In genomic region chr9:30774326-30774725, GRCh38 we compare ENCODE assay signal across 19 cellular contexts.
DNase-seq lines count a peak whose midpoint lies in the region; ATAC-seq and TF ChIP-seq lines count a peak whose summit lies in the region.
"Had no signal": no experiment of that assay in that cellular context is flagged by ENCODE, and none has a peak within 500 bp of the region (broad histone marks: within the 10 kb centered on the region; RNA-seq: fewer than 3 reads in every experiment).

No MANE protein-coding gene starts in this region.

- no peaks in the 10 kb centered on the region; the same call in 1 of the 2 replicates for H3K9me2 ChIP-seq in OCI-LY1 (ENCODE audit: low read depth, low read length)
- H3K9me2 ChIP-seq in hepatocyte (replicated peaks; ENCODE audit: insufficient read depth): no peaks in the 10 kb centered on the region

- peak; percentile 46 for TF ChIP-seq CTCF in OCI-LY1 (IDR thresholded peaks at IDR 0.05; ENCODE audit: low read length)
- peak; percentile 3 for TF ChIP-seq CTCF in hepatocyte (IDR thresholded peaks at IDR 0.05; ENCODE audit: poor library complexity)
- TF ChIP-seq CTCF in spleen (IDR thresholded peaks at IDR 0.05 in 8 of 11, conservative IDR thresholded peaks at IDR 0.05 in 3 of 11): no peak

- no peak for TF ChIP-seq POLR2A in spleen (IDR thresholded peaks at IDR 0.05)

- intact Hi-C loops in cardiac septum (cut with DNase I): no loop called here
- intact Hi-C loops in left cardiac atrium (cut with DNase I): no loop called here
- intact Hi-C loops in spleen (cut with DNase I; ENCODE audit: low total_unique reads): no loop called here

- DNase-seq in cardiac septum (ENCODE audit: low spot score): peak; percentile 53
- no peak for DNase-seq in left cardiac atrium
- no peak for DNase-seq in hepatocyte (ENCODE audit: low spot score)
- DNase-seq in spleen: peak; percentile 58
- DNase-seq in activated naive CD4-positive, alpha-beta T cell treated with Interleukin-2 at 50 U/mL for 16 hours: no peak
- no peak for DNase-seq in GF-D8 (lab: John Stamatoyannopoulos, UW)
- DNase-seq: activated CD8-positive, alpha-beta memory T cell treated with anti-CD3 and anti-CD28 coated beads for 24 hours; activated effector memory CD4-positive, alpha-beta T cell treated with anti-CD3 and anti-CD28 coated beads, Interleukin-2, amount 50 U/mL, for 16 hours; gastrocnemius medialis; left colon; naive thymus-derived CD4-positive, alpha-beta T cell; NCI-H1105; NCI-H345; retina; stimulated activated CD4-positive, alpha-beta T cell treated with anti-CD3 and anti-CD28 coated beads, Interleukin-4, amount 100 ng/mL, for 1 hour; trophoblast cell had no signal

- WGBS in hepatocyte (ENCODE audit: low lambda C conversion rate, missing lambda C conversion rate): 73% methylated on average over 17 of the region's 17 CpGs
- 66 to 74% (median 73%) methylated on average over 17 of the region's 17 CpGs for WGBS in spleen, 5 donors

- H3K4me1 ChIP-seq in OCI-LY1 (ENCODE audit: insufficient read depth, low read length, severe bottlenecking) (no peaks in the 10 kb centered on the region), hepatocyte (ENCODE audit: insufficient read depth) (no peaks in the 10 kb centered on the region), spleen (no peaks in the 10 kb centered on the region)
- H3K4me1 ChIP-seq: gastrocnemius medialis had no signal

- H3K36me3 ChIP-seq in OCI-LY1 (ENCODE audit: insufficient read depth, low read length) (no peaks in the 10 kb centered on the region), hepatocyte (replicated peaks; ENCODE audit: insufficient read depth, low read depth) (no peaks in the 10 kb centered on the region), spleen (no peaks in the 10 kb centered on the region)
- H3K36me3 ChIP-seq: gastrocnemius medialis had no signal

- H4K20me1 ChIP-seq in OCI-LY1 (ENCODE audit: insufficient read depth, low read length) (no peaks in the 10 kb centered on the region), hepatocyte (ENCODE audit: insufficient read depth, poor library complexity, severe bottlenecking) (no peaks in the 10 kb centered on the region)

- H3K27me3 ChIP-seq in OCI-LY1 (ENCODE audit: insufficient read depth, low read length) (no peaks in the 10 kb centered on the region), hepatocyte (no peaks in the 10 kb centered on the region), spleen (replicated peaks in 1 of 7) (no peaks in the 10 kb centered on the region)
- H3K27me3 ChIP-seq: gastrocnemius medialis had no signal

- H2AFZ ChIP-seq in OCI-LY1 (ENCODE audit: low read length) (no peak overlapping the region), hepatocyte (no peak overlapping the region)

- H3K9me3 ChIP-seq in OCI-LY1 (ENCODE audit: low read length) (no peaks in the 10 kb centered on the region), hepatocyte (ENCODE audit: low read depth) (no peaks in the 10 kb centered on the region), spleen (peaks cover 0 to 11% (median 0%) of the 10 kb centered on the region in 8 donors)
- H3K9me3 ChIP-seq: gastrocnemius medialis had no signal

- H3K9ac ChIP-seq in OCI-LY1 (ENCODE audit: low read length): no peak overlapping the region

- no peaks in the 10 kb centered on the region for H3F3A ChIP-seq in OCI-LY1 (ENCODE audit: insufficient read depth, low read length)

- H3K79me2 ChIP-seq in OCI-LY1 (ENCODE audit: insufficient read depth, low read length) (no peaks in the 10 kb centered on the region), hepatocyte (no peaks in the 10 kb centered on the region)

- no peak for ATAC-seq in left cardiac atrium
- no peak for ATAC-seq in HG02840 (IDR thresholded peaks at IDR 0.05; ENCODE audit: low FRiP score, unreplicated experiment)
- ATAC-seq: gastrocnemius medialis; left colon; naive thymus-derived CD4-positive, alpha-beta T cell; Panc1 had no signal

- H3K27ac ChIP-seq in OCI-LY1 (ENCODE audit: low read depth, low read length, poor library complexity, severe bottlenecking) (no peak overlapping the region), hepatocyte (no peak overlapping the region), spleen (no peak overlapping the region)
- H3K27ac ChIP-seq: gastrocnemius medialis had no signal

- no peak overlapping the region for H3K4me3 ChIP-seq in OCI-LY1 (ENCODE audit: low read depth, low read length, poor library complexity, severe bottlenecking)
- no peak overlapping the region for H3K4me3 ChIP-seq in hepatocyte
- H3K4me3 ChIP-seq in spleen: no peak overlapping the region
- H3K4me3 ChIP-seq: gastrocnemius medialis had no signal

- no peak overlapping the region for H3K4me2 ChIP-seq in OCI-LY1 (ENCODE audit: low read length)
- no peak overlapping the region for H3K4me2 ChIP-seq in hepatocyte

Comparison
In these comparisons a context has a peak if more than half of its experiments do, and no peak if none do; other contexts are left out.
1. DNase-seq: peak in cardiac septum (single experiment) and spleen (single experiment); none in left cardiac atrium (single experiment), hepatocyte (single experiment), activated naive CD4-positive, alpha-beta T cell treated with Interleukin-2 at 50 U/mL for 16 hours (single experiment) and GF-D8 (single experiment).
2. CTCF ChIP-seq: peak in OCI-LY1 (single experiment) and hepatocyte (single experiment); none in spleen (0 of 11).